1 cellular context compared by ENCODE assay signal in genomic region chr2:228845162-228845910, GRCh38.
TF ChIP-seq lines count a peak whose summit lies in the region.

No MANE protein-coding gene starts in this region.

TF ChIP-seq in GM23338, 12 proteins besides CTCF, POLR2A, EP300 and RAD21 (continued from another document):
- TF ChIP-seq, protein P1, sequence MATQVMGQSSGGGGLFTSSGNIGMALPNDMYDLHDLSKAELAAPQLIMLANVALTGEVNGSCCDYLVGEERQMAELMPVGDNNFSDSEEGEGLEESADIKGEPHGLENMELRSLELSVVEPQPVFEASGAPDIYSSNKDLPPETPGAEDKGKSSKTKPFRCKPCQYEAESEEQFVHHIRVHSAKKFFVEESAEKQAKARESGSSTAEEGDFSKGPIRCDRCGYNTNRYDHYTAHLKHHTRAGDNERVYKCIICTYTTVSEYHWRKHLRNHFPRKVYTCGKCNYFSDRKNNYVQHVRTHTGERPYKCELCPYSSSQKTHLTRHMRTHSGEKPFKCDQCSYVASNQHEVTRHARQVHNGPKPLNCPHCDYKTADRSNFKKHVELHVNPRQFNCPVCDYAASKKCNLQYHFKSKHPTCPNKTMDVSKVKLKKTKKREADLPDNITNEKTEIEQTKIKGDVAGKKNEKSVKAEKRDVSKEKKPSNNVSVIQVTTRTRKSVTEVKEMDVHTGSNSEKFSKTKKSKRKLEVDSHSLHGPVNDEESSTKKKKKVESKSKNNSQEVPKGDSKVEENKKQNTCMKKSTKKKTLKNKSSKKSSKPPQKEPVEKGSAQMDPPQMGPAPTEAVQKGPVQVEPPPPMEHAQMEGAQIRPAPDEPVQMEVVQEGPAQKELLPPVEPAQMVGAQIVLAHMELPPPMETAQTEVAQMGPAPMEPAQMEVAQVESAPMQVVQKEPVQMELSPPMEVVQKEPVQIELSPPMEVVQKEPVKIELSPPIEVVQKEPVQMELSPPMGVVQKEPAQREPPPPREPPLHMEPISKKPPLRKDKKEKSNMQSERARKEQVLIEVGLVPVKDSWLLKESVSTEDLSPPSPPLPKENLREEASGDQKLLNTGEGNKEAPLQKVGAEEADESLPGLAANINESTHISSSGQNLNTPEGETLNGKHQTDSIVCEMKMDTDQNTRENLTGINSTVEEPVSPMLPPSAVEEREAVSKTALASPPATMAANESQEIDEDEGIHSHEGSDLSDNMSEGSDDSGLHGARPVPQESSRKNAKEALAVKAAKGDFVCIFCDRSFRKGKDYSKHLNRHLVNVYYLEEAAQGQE (IDR thresholded peaks at IDR 0.05; ENCODE audit: unreplicated experiment): no peak
- no peak for TF ChIP-seq NANOG (IDR thresholded peaks at IDR 0.05; ENCODE audit: borderline replicate concordance)
- no peak for TF ChIP-seq ZNF462 (CRISPR knock-in tag; IDR thresholded peaks at IDR 0.05)
- no peak for TF ChIP-seq POLR2AphosphoS5 (IDR thresholded peaks at IDR 0.05; ENCODE audit: low read depth)
- TF ChIP-seq EZH2phosphoT487 (IDR thresholded peaks at IDR 0.05; ENCODE audit: unreplicated experiment): no peak
